In genomic region chr2:190889175-190889943, GRCh38 we compare ENCODE assay signal across 1 cellular context.
TF ChIP-seq lines count a peak whose summit lies in the region.

No MANE protein-coding gene starts in this region.

TF ChIP-seq in H1, 55 proteins besides CTCF, POLR2A, EP300 and RAD21:
- no peak for TF ChIP-seq SIN3A (conservative IDR thresholded peaks at IDR 0.05 in 1 of 2, IDR thresholded peaks at IDR 0.05 in 1 of 2; ENCODE audit: low read depth in 1 of 2, low read length in 2 of 2)
- TF ChIP-seq KDM4A (IDR thresholded peaks at IDR 0.05; ENCODE audit: low read depth, low read length, severe bottlenecking): no peak
- TF ChIP-seq CHD1 (IDR thresholded peaks at IDR 0.05; ENCODE audit: low read depth, low read length): no peak
- TF ChIP-seq GABPA (IDR thresholded peaks at IDR 0.05; ENCODE audit: borderline replicate concordance, insufficient read depth, low read length): no peak
- no peak for TF ChIP-seq TCF12 (IDR thresholded peaks at IDR 0.05; ENCODE audit: low read depth, low read length)
- no peak for TF ChIP-seq TBP (IDR thresholded peaks at IDR 0.05; ENCODE audit: low read depth, low read length)
- no peak for TF ChIP-seq CBX5 (IDR thresholded peaks at IDR 0.05; ENCODE audit: low read depth, low read length)
